ENCODE assay signal across 10 cellular contexts in genomic region chrX:39518451-39519212, GRCh38.
DNase-seq lines count a peak whose midpoint lies in the region.
"Had no signal": no experiment of that assay in that cellular context is flagged by ENCODE, and none has a peak within 500 bp of the region (broad histone marks: within the 10 kb centered on the region; RNA-seq: fewer than 3 reads in every experiment).

No MANE protein-coding gene starts in this region.

- H3K27ac ChIP-seq in stomach smooth muscle (ENCODE audit: low read length) = peak overlapping the region; percentile 62

- peaks cover 0 to 10% of the 10 kb centered on the region in 2 donors for H3K27me3 ChIP-seq in stomach smooth muscle (ENCODE audit: control insufficient read depth in 1 of 2, insufficient read depth in 2 of 2, low read length in 2 of 2)

- H3K36me3 ChIP-seq in stomach smooth muscle (ENCODE audit: control insufficient read depth in 2 of 2, insufficient read depth in 2 of 2, low read length in 2 of 2) = no peaks in the 10 kb centered on the region

- no peak overlapping the region for H3K9ac ChIP-seq in stomach smooth muscle (ENCODE audit: low read length in 2 of 2)

- peak; percentile 12 for DNase-seq in NCI-H446 treated with DMSO at 0.1 percent for 48 hours (lab: John Stamatoyannopoulos, UW)
- DNase-seq in cerebellar cortex (ENCODE audit: low spot score) = peak; percentile 32
- DNase-seq in medulla oblongata (ENCODE audit: extremely low spot score) = peak; percentile 22
- no peak for DNase-seq in stimulated activated naive CD4-positive, alpha-beta T cell treated with Interleukin-2 at 50 U/mL for 16 hours (lab: John Stamatoyannopoulos, UW)
- no peak for DNase-seq in activated CD8-positive, alpha-beta memory T cell treated with anti-CD3 and anti-CD28 coated beads, Interleukin-2, amount 50 U/mL, for 48 hours
- DNase-seq in activated gamma-delta T cell (lab: John Stamatoyannopoulos, UW) = no peak
- DNase-seq: DMS 273 treated with DMSO at 0.1 percent for 48 hours; NCI-H187; stimulated activated CD4-positive, alpha-beta T cell treated with anti-CD3 and anti-CD28 coated beads, Interleukin-4, amount 100 ng/mL, for 24 hours had no signal

- H3K4me3 ChIP-seq in stomach smooth muscle (ENCODE audit: low read length in 2 of 2) = peak overlapping the region; percentile 59 to 61

- peaks cover 0 to 4% of the 10 kb centered on the region in 2 donors for H3K9me3 ChIP-seq in stomach smooth muscle (ENCODE audit: control insufficient read depth in 2 of 2, low read length in 2 of 2)

- H3K4me1 ChIP-seq in stomach smooth muscle (ENCODE audit: control insufficient read depth, insufficient read depth, low read length) = peaks cover 13% of the 10 kb centered on the region

Comparison
In these comparisons a context has a peak if more than half of its experiments do, and no peak if none do; other contexts are left out.
1. DNase-seq: peak in NCI-H446 treated with DMSO at 0.1 percent for 48 hours (single experiment), cerebellar cortex (single experiment) and medulla oblongata (single experiment); none in stimulated activated naive CD4-positive, alpha-beta T cell treated with Interleukin-2 at 50 U/mL for 16 hours (single experiment), activated CD8-positive, alpha-beta memory T cell treated with anti-CD3 and anti-CD28 coated beads, Interleukin-2, amount 50 U/mL, for 48 hours (single experiment) and activated gamma-delta T cell (single experiment).